Comparison of ENCODE assay signal across 26 cellular contexts in the genomic region with DNA sequence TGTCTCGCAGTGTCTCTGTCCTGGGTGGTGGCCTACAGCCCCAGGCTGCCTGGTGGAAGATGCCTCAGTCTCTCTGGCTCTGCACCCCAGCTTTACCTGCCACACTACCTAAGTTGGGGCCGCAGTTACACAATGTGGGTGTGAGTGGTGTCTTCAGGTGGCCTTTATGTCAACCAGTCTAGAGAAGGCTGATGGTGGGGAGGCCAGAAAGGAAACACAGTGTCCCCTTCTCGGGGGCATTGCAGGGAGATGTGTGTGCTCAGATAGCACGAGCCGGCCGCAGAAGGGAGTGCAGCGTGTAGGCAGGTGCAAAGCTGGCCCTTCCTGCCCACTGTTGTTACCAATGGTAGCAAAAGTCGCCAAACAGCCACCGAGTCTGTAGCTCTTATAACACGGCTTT.
"Had no signal": no experiment of that assay in that cellular context is flagged by ENCODE, and none has a peak within 500 bp of the region (broad histone marks: within the 10 kb centered on the region; RNA-seq: fewer than 3 reads in every experiment).

No MANE protein-coding gene starts in this region.

- H3K9me3 Mint-ChIP-seq: activated CD4-positive, alpha-beta memory T cell treated with anti-CD3 and anti-CD28 coated beads for 36 hours; activated naive CD4-positive, alpha-beta T cell treated with anti-CD3 and anti-CD28 coated beads, Interleukin-2, amount 10 ng/mL, durations not matched to agents 7 days and 5 days; activated naive CD8-positive, alpha-beta T cell treated with anti-CD3 and anti-CD28 coated beads, Interleukin-2, amount 10 ng/mL, durations not matched to agents 7 days and 5 days; nephron; stimulated activated memory B cell treated with anti-CD40 and anti-IgM and Interleukin-4, amounts not matched to agents 10 μg/mL and 1 μg/mL and 100 μg/mL, for 72 hours; T-helper 2 cell treated with Interferon-gamma antibody and Interleukin-4, amounts not matched to agents 5 μg/mL and 100 μg/mL, for 36 hours had no signal

- ATAC-seq: stimulated activated memory B cell treated with anti-CD40 and anti-IgM and Interleukin-4, amounts not matched to agents 10 μg/mL and 1 μg/mL and 100 μg/mL, for 72 hours had no signal

- H3K27me3 Mint-ChIP-seq: activated CD4-positive, alpha-beta memory T cell treated with anti-CD3 and anti-CD28 coated beads for 36 hours; activated naive CD8-positive, alpha-beta T cell treated with anti-CD3 and anti-CD28 coated beads, Interleukin-2, amount 10 ng/mL, durations not matched to agents 7 days and 5 days; stimulated activated memory B cell treated with anti-CD40 and anti-IgM and Interleukin-4, amounts not matched to agents 10 μg/mL and 1 μg/mL and 100 μg/mL, for 72 hours had no signal

- DNase-seq: activated CD4-positive, alpha-beta memory T cell treated with anti-CD3 and anti-CD28 coated beads for 36 hours; activated CD4-positive, alpha-beta T cell treated with anti-CD3 and anti-CD28 coated beads for 4 hours; activated CD8-positive, alpha-beta memory T cell treated with anti-CD3 and anti-CD28 coated beads, Interleukin-2, amount 50 U/mL, for 4 hours; activated gamma-delta T cell; activated naive CD4-positive, alpha-beta T cell treated with anti-CD3 and anti-CD28 coated beads, Interleukin-2, amount 10 ng/mL, durations not matched to agents 7 days and 5 days; activated naive CD8-positive, alpha-beta T cell treated with anti-CD3 and anti-CD28 coated beads, Interleukin-2, amount 10 ng/mL, durations not matched to agents 7 days and 5 days; activated T-cell treated with anti-CD3 and anti-CD28 coated beads, Interleukin-2, amount 50 U/mL, for 1 hour; central memory CD4-positive, alpha-beta T cell; dermis blood vessel endothelial cell; effector CD4-positive, alpha-beta T cell; esophagus squamous epithelium; foreskin melanocyte; kidney glomerular epithelial cell; left lung; ovary; retina; sigmoid colon; small intestine; stimulated activated CD4-positive, alpha-beta T cell treated with anti-CD3 and anti-CD28 coated beads, Interleukin-4, amount 100 ng/mL, for 24 hours; T-helper 1 cell; tibial artery had no signal

- H3K4me3 Mint-ChIP-seq: activated CD4-positive, alpha-beta memory T cell treated with anti-CD3 and anti-CD28 coated beads for 36 hours; activated naive CD4-positive, alpha-beta T cell treated with anti-CD3 and anti-CD28 coated beads, Interleukin-2, amount 10 ng/mL, durations not matched to agents 7 days and 5 days; activated naive CD8-positive, alpha-beta T cell treated with anti-CD3 and anti-CD28 coated beads, Interleukin-2, amount 10 ng/mL, durations not matched to agents 7 days and 5 days; nephron; stimulated activated memory B cell treated with anti-CD40 and anti-IgM and Interleukin-4, amounts not matched to agents 10 μg/mL and 1 μg/mL and 100 μg/mL, for 72 hours; T-helper 2 cell treated with Interferon-gamma antibody and Interleukin-4, amounts not matched to agents 5 μg/mL and 100 μg/mL, for 36 hours had no signal

- FAIRE-seq: astrocyte, colon, small intestine had no signal

- H3K27ac Mint-ChIP-seq: activated CD4-positive, alpha-beta memory T cell treated with anti-CD3 and anti-CD28 coated beads for 36 hours; activated naive CD4-positive, alpha-beta T cell treated with anti-CD3 and anti-CD28 coated beads, Interleukin-2, amount 10 ng/mL, durations not matched to agents 7 days and 5 days; nephron; stimulated activated memory B cell treated with anti-CD40 and anti-IgM and Interleukin-4, amounts not matched to agents 10 μg/mL and 1 μg/mL and 100 μg/mL, for 72 hours; T-helper 2 cell treated with Interferon-gamma antibody and Interleukin-4, amounts not matched to agents 5 μg/mL and 100 μg/mL, for 36 hours had no signal

- H3K36me3 Mint-ChIP-seq: activated CD4-positive, alpha-beta memory T cell treated with anti-CD3 and anti-CD28 coated beads for 36 hours; activated naive CD4-positive, alpha-beta T cell treated with anti-CD3 and anti-CD28 coated beads, Interleukin-2, amount 10 ng/mL, durations not matched to agents 7 days and 5 days; activated naive CD8-positive, alpha-beta T cell treated with anti-CD3 and anti-CD28 coated beads, Interleukin-2, amount 10 ng/mL, durations not matched to agents 7 days and 5 days; stimulated activated memory B cell treated with anti-CD40 and anti-IgM and Interleukin-4, amounts not matched to agents 10 μg/mL and 1 μg/mL and 100 μg/mL, for 72 hours had no signal
